Comparison of ENCODE assay signal across 14 cellular contexts in genomic region chr20:57224641-57225138, GRCh38. TPM values are rescaled to one million over a fixed set of nuclear protein-coding genes. Genes with fewer than 3 reads are reported as not detected.
DNase-seq lines count a peak whose midpoint lies in the region; ATAC-seq and TF ChIP-seq lines count a peak whose summit lies in the region.
"Had no signal": no experiment of that assay in that cellular context is flagged by ENCODE, and none has a peak within 500 bp of the region (broad histone marks: within the 10 kb centered on the region; RNA-seq: fewer than 3 reads in every experiment).

No MANE protein-coding gene starts in this region.

- no peak overlapping the region for H2AFZ ChIP-seq in neuronal stem cell (ENCODE audit: low read length)

- peaks cover 7% of the 10 kb centered on the region for H3K79me1 ChIP-seq in neuronal stem cell (ENCODE audit: low read depth, low read length)

- no peak overlapping the region for H4K91ac ChIP-seq in neuronal stem cell (ENCODE audit: low read depth, low read length, poor library complexity)

- peak overlapping the region in 1 of 3 experiments; percentile 34 for H3K4me3 Mint-ChIP-seq in nephron
- H3K4me3 Mint-ChIP-seq: activated CD8-positive, alpha-beta T cell treated with anti-CD3 and anti-CD28 coated beads, Interleukin-2, amount 10 ng/mL, durations not matched to agents 7 days and 5 days; dendritic cell treated with granulocyte-macrophage colony-stimulating factor and Interleukin-4, amounts not matched to agents 40 ng/mL and 50 ng/mL, for 4 days; stimulated activated memory B cell treated with anti-CD40 and anti-IgM and Interleukin-4, amounts not matched to agents 10 μg/mL and 1 μg/mL and 100 μg/mL, for 72 hours had no signal

- no peaks in the 10 kb centered on the region for H3K9me3 Mint-ChIP-seq in nephron
- H3K9me3 Mint-ChIP-seq: activated T-helper 2 cell treated with anti-CD3 and anti-CD28 coated beads, Interferon-gamma antibody, Interleukin-2, Interleukin-4, amounts not matched to agents 10 μg/mL and 5 μg/mL and 100 μg/mL, durations not matched to agents 14 hours and 24 hours and 36 hours; dendritic cell treated with granulocyte-macrophage colony-stimulating factor and Interleukin-4, amounts not matched to agents 40 ng/mL and 50 ng/mL, for 4 days; stimulated activated memory B cell treated with anti-CD40 and anti-IgM and Interleukin-4, amounts not matched to agents 10 μg/mL and 1 μg/mL and 100 μg/mL, for 72 hours had no signal

- no peak overlapping the region for H3K14ac ChIP-seq in neuronal stem cell (ENCODE audit: low read length)

- no peak for TF ChIP-seq CTCF in nephron (IDR thresholded peaks at IDR 0.05; ENCODE audit: unreplicated experiment in 3 of 3)

- no peak overlapping the region for H3K23ac ChIP-seq in neuronal stem cell (ENCODE audit: low read depth, low read length, poor library complexity)

- no peak overlapping the region for H3K4me2 ChIP-seq in neuronal stem cell (ENCODE audit: insufficient read depth, low read length, poor library complexity, severe bottlenecking)

- no peak overlapping the region for H2BK12ac ChIP-seq in neuronal stem cell (ENCODE audit: low read length)

- no peaks in the 10 kb centered on the region for H3K9me3 ChIP-seq in neuronal stem cell (replicated peaks in 1 of 2; ENCODE audit: control insufficient read depth in 2 of 2, insufficient read depth in 1 of 2, low read depth in 1 of 2, low read length in 2 of 2)

- no peak overlapping the region for H3K4me3 ChIP-seq in neuronal stem cell (ENCODE audit: low read length in 2 of 2)

- H3K4ac ChIP-seq in neuronal stem cell (ENCODE audit: low read length): no peak overlapping the region

- no peaks in the 10 kb centered on the region for H3K27me3 ChIP-seq in neuronal stem cell (ENCODE audit: control insufficient read depth in 3 of 3, insufficient read depth in 3 of 3, low read depth in 1 of 3, low read length in 3 of 3)

- H3K36me3 ChIP-seq in neuronal stem cell (replicated peaks in 1 of 2; ENCODE audit: control insufficient read depth in 2 of 2, insufficient read depth in 2 of 2, low read length in 2 of 2): peaks cover 4 to 86% of the 10 kb centered on the region in 2 donors

- H2BK5ac ChIP-seq in neuronal stem cell (ENCODE audit: low read length): no peak overlapping the region

- no peak overlapping the region for H3K27ac ChIP-seq in neuronal stem cell (replicated peaks; ENCODE audit: low read length)

- H2BK15ac ChIP-seq in neuronal stem cell (ENCODE audit: low read length): no peak overlapping the region

- no peak overlapping the region for H3K18ac ChIP-seq in neuronal stem cell (ENCODE audit: low read length)

- DNase-seq in D341Med (ENCODE audit: low spot score) (peak; percentile 95), NCI-H82 (lab: John Stamatoyannopoulos, UW) (peak; percentile 99), neuronal stem cell (ENCODE audit: low spot score) (no peak), T-helper 1 cell (no peak), NCI-H1417 treated with DMSO at 0.1 percent for 48 hours (lab: John Stamatoyannopoulos, UW) (no peak), foreskin melanocyte (no peak)
- DNase-seq: activated CD8-positive, alpha-beta T cell treated with anti-CD3 and anti-CD28 coated beads, Interleukin-2, amount 10 ng/mL, durations not matched to agents 7 days and 5 days; IMR-90; mesendoderm had no signal

- H3K27me3 Mint-ChIP-seq in nephron (ENCODE audit: low read depth): peaks cover 26% of the 10 kb centered on the region
- H3K27me3 Mint-ChIP-seq: dendritic cell treated with granulocyte-macrophage colony-stimulating factor and Interleukin-4, amounts not matched to agents 40 ng/mL and 50 ng/mL, for 4 days had no signal

- H3K4me1 ChIP-seq in neuronal stem cell (ENCODE audit: control insufficient read depth in 2 of 2, insufficient read depth in 1 of 2, low read depth in 1 of 2, low read length in 2 of 2): peaks cover 0 to 2% of the 10 kb centered on the region in 2 donors

- ATAC-seq in esophagus mucosa: peak; percentile 17
- ATAC-seq: activated CD8-positive, alpha-beta T cell treated with anti-CD3 and anti-CD28 coated beads, Interleukin-2, amount 10 ng/mL, durations not matched to agents 7 days and 5 days; stimulated activated memory B cell treated with anti-CD40 and anti-IgM and Interleukin-4, amounts not matched to agents 10 μg/mL and 1 μg/mL and 100 μg/mL, for 72 hours had no signal

- H3K36me3 Mint-ChIP-seq in nephron (ENCODE audit: low read depth): peaks cover 6% of the 10 kb centered on the region
- H3K36me3 Mint-ChIP-seq: stimulated activated memory B cell treated with anti-CD40 and anti-IgM and Interleukin-4, amounts not matched to agents 10 μg/mL and 1 μg/mL and 100 μg/mL, for 72 hours had no signal

- no peak overlapping the region for H2AK5ac ChIP-seq in neuronal stem cell (ENCODE audit: low read depth, low read length)

- no peak overlapping the region for H4K8ac ChIP-seq in neuronal stem cell (ENCODE audit: low read depth, low read length)

- peak overlapping the region; percentile 23 to 45 (median 44) for H3K27ac Mint-ChIP-seq in nephron
- H3K27ac Mint-ChIP-seq: activated CD8-positive, alpha-beta T cell treated with anti-CD3 and anti-CD28 coated beads, Interleukin-2, amount 10 ng/mL, durations not matched to agents 7 days and 5 days; activated T-helper 2 cell treated with anti-CD3 and anti-CD28 coated beads, Interferon-gamma antibody, Interleukin-2, Interleukin-4, amounts not matched to agents 10 μg/mL and 5 μg/mL and 100 μg/mL, durations not matched to agents 14 hours and 24 hours and 36 hours; dendritic cell treated with granulocyte-macrophage colony-stimulating factor and Interleukin-4, amounts not matched to agents 40 ng/mL and 50 ng/mL, for 4 days; stimulated activated memory B cell treated with anti-CD40 and anti-IgM and Interleukin-4, amounts not matched to agents 10 μg/mL and 1 μg/mL and 100 μg/mL, for 72 hours had no signal

- no peak overlapping the region for H2BK120ac ChIP-seq in neuronal stem cell (ENCODE audit: low read depth, low read length)

- peaks cover 20% of the 10 kb centered on the region for H3K4me1 Mint-ChIP-seq in nephron
- H3K4me1 Mint-ChIP-seq: stimulated activated memory B cell treated with anti-CD40 and anti-IgM and Interleukin-4, amounts not matched to agents 10 μg/mL and 1 μg/mL and 100 μg/mL, for 72 hours had no signal

- no peak overlapping the region for H3K9ac ChIP-seq in neuronal stem cell (ENCODE audit: low read depth, low read length, poor library complexity)

- no CpG with 5 or more reads among the region's 19 CpGs for WGBS in neuronal stem cell (ENCODE audit: extremely low coverage in 2 of 2, insufficient read length in 2 of 2, insufficient replicate concordance in 1 of 2), 2 donors

RNA-seq across cellular contexts. Expression of gene BMP7, which starts 41.8 kb away (rescaled TPM):
- total RNA-seq in esophagus mucosa: 34.2 TPM
- 17.6 TPM for polyA plus RNA-seq in neuronal stem cell (2013, experiment 1 of 2)
- polyA plus RNA-seq in neuronal stem cell (2013, experiment 2 of 2): 17.7 TPM
- total RNA-seq: activated CD8-positive, alpha-beta T cell treated with anti-CD3 and anti-CD28 coated beads, Interleukin-2, amount 10 ng/mL, durations not matched to agents 7 days and 5 days; activated T-helper 2 cell treated with anti-CD3 and anti-CD28 coated beads, Interferon-gamma antibody, Interleukin-2, Interleukin-4, amounts not matched to agents 10 μg/mL and 5 μg/mL and 100 μg/mL, durations not matched to agents 14 hours and 24 hours and 36 hours; IMR-90 had no signal
- polyA plus RNA-seq: IMR-90 had no signal

Comparison
In these comparisons a context has a peak if more than half of its experiments do, and no peak if none do; other contexts are left out.
1. DNase-seq: peak in D341Med (single experiment) and NCI-H82 (single experiment); none in neuronal stem cell (single experiment), T-helper 1 cell (0 of 5), NCI-H1417 treated with DMSO at 0.1 percent for 48 hours (single experiment) and foreskin melanocyte (single experiment).